ENCODE assay signal across 1 cellular context in the genomic region with DNA sequence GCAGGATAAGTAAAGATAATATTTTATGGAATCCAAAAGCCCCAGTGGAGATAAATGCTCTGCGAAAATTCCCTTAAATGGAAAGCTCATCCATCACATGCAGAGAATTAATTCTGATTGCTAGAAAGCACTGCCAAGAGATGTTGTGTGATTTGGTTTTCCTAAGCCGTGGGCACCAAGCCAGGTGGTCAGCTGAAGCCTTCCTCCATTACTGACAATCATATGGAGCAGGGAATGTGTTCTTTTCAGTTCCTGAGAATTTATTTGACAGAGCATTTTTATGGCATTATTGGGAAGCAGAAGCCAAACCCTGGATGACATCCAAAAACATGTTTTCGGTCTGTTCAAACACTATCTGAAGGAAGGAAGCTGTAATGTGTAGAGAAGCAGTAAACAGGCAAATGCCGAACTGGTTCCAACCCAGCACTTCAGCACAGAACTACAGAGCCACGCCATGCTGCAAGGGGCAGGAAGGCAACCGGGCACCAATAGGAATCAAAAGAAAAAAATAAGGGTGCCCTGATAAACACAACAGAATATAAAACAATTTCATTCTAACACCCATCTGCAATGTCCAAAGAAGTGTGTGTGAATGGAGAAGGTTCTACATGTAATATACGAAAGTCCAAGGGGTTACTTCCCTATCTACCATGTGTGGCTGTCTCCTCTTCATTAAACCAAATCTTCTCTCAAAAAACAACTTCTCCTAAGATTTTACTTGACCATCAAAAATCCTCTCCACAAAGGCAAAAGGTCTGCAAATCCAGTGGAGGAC.
TF ChIP-seq lines count a peak whose summit lies in the region.

No MANE protein-coding gene starts in this region.

TF ChIP-seq in IMR-90, 13 proteins besides CTCF, POLR2A, EP300 and RAD21:
- TF ChIP-seq ELK1 (IDR thresholded peaks at IDR 0.05; ENCODE audit: borderline replicate concordance, low read depth, low read length) (no peak), MAZ (IDR thresholded peaks at IDR 0.05; ENCODE audit: borderline replicate concordance, low read depth, low read length) (no peak), MXI1 (IDR thresholded peaks at IDR 0.05; ENCODE audit: borderline replicate concordance, low read depth, low read length) (no peak), NFE2L2 (IDR thresholded peaks at IDR 0.05; ENCODE audit: low read depth, low read length) (no peak), CHD1 (IDR thresholded peaks at IDR 0.05; ENCODE audit: low read depth, low read length) (no peak)
